In the genomic region with DNA sequence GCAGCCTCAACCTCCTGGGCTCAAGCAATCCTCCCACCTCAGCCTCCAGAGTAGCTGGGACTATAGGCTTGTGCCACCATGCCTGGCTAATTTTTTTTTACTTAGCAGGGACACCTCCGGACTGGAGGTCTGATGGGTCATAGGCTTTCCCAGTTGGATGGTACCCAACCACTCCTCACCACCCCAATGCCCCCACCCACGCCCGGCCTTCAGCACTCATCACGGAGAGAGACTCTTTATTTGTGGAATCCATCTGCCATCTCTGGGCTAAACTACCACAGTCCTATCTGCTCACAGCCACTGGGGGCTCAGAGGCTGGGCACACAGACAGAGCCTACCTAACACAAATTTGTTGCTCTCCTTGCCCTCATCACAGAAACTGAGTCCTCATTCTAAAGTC, we compare ENCODE assay signal across 20 cellular contexts. TPM values are rescaled to one million over a fixed set of nuclear protein-coding genes. Genes with fewer than 3 reads are reported as not detected.
DNase-seq lines count a peak whose midpoint lies in the region; ATAC-seq and TF ChIP-seq lines count a peak whose summit lies in the region.
"Had no signal": no experiment of that assay in that cellular context is flagged by ENCODE, and none has a peak within 500 bp of the region (broad histone marks: within the 10 kb centered on the region; RNA-seq: fewer than 3 reads in every experiment).

No MANE protein-coding gene starts in this region.

- H3K4me1 Mint-ChIP-seq in T-helper 2 cell treated with Interferon-gamma antibody and Interleukin-4, amounts not matched to agents 5 μg/mL and 100 μg/mL, for 36 hours (ENCODE audit: low read depth): peaks cover 47% of the 10 kb centered on the region
- H3K4me1 Mint-ChIP-seq in stimulated activated naive CD8-positive, alpha-beta T cell treated with anti-CD3 and anti-CD28 coated beads, Interleukin-15, amount 100 ng/mL, for 72 hours: peaks cover 45% of the 10 kb centered on the region

- H3K27me3 Mint-ChIP-seq in T-helper 2 cell treated with Interferon-gamma antibody and Interleukin-4, amounts not matched to agents 5 μg/mL and 100 μg/mL, for 36 hours (ENCODE audit: low read depth): no peaks in the 10 kb centered on the region
- H3K27me3 Mint-ChIP-seq in stimulated activated naive CD8-positive, alpha-beta T cell treated with anti-CD3 and anti-CD28 coated beads, Interleukin-15, amount 100 ng/mL, for 72 hours: no peaks in the 10 kb centered on the region

- H3K4me2 ChIP-seq in mesendoderm (ENCODE audit: low read length): no peak overlapping the region
- H3K4me2 ChIP-seq: PC-9 had no signal

- H3K4me3 Mint-ChIP-seq in T-helper 2 cell treated with Interferon-gamma antibody and Interleukin-4, amounts not matched to agents 5 μg/mL and 100 μg/mL, for 36 hours: no peak overlapping the region
- H3K4me3 Mint-ChIP-seq in stimulated activated naive CD8-positive, alpha-beta T cell treated with anti-CD3 and anti-CD28 coated beads, Interleukin-15, amount 100 ng/mL, for 72 hours: no peak overlapping the region

- H3K4ac ChIP-seq in mesendoderm (ENCODE audit: low read depth, low read length): no peak overlapping the region

- no peaks in the 10 kb centered on the region for H3K9me3 Mint-ChIP-seq in T-helper 2 cell treated with Interferon-gamma antibody and Interleukin-4, amounts not matched to agents 5 μg/mL and 100 μg/mL, for 36 hours
- no peaks in the 10 kb centered on the region for H3K9me3 Mint-ChIP-seq in stimulated activated naive CD8-positive, alpha-beta T cell treated with anti-CD3 and anti-CD28 coated beads, Interleukin-15, amount 100 ng/mL, for 72 hours

- no peak overlapping the region for H2BK15ac ChIP-seq in mesendoderm (replicated peaks; ENCODE audit: low read depth)

- H3K4me3 ChIP-seq in Panc1 (ENCODE audit: low read depth in 2 of 2, low read length in 2 of 2) (no peak overlapping the region), esophagus muscularis mucosa (no peak overlapping the region), skin epidermis (no peak overlapping the region), mesendoderm (ENCODE audit: low read length) (no peak overlapping the region)
- H3K4me3 ChIP-seq: PC-9, SK-N-MC had no signal

- H2AK5ac ChIP-seq in mesendoderm (ENCODE audit: low read length): no peak overlapping the region

- no peak for ATAC-seq in Panc1
- ATAC-seq in stimulated activated naive CD8-positive, alpha-beta T cell treated with anti-CD3 and anti-CD28 coated beads, Interleukin-15, amount 100 ng/mL, for 72 hours: no peak
- ATAC-seq: left cardiac atrium had no signal

- H3K9me3 ChIP-seq in Panc1 (ENCODE audit: control insufficient read depth, insufficient read depth, low read depth, low read length) (no peaks in the 10 kb centered on the region), esophagus muscularis mucosa (no peaks in the 10 kb centered on the region)

- peaks cover 24% of the 10 kb centered on the region for H3K79me2 ChIP-seq in mesendoderm (ENCODE audit: control insufficient read depth, insufficient read depth, low read length)

- H3K56ac ChIP-seq in mesendoderm (ENCODE audit: low read length): no peak overlapping the region

- H4K8ac ChIP-seq in mesendoderm (ENCODE audit: low read depth, low read length): no peak overlapping the region

- H3K36me3 Mint-ChIP-seq in T-helper 2 cell treated with Interferon-gamma antibody and Interleukin-4, amounts not matched to agents 5 μg/mL and 100 μg/mL, for 36 hours (ENCODE audit: low read depth): peaks cover 8% of the 10 kb centered on the region

- no peak for TF ChIP-seq POLR2A in esophagus muscularis mucosa (IDR thresholded peaks at IDR 0.05; ENCODE audit: low read depth)

- POLR2A ChIA-PET in Panc1 (lab: Charles Lee): no interaction called here

- H4K5ac ChIP-seq in mesendoderm (ENCODE audit: low read length): no peak overlapping the region

- no peak overlapping the region for H3K18ac ChIP-seq in mesendoderm (ENCODE audit: low read length)

- no peaks in the 10 kb centered on the region for H3K36me3 ChIP-seq in Panc1 (ENCODE audit: control insufficient read depth, insufficient read depth, low read length)
- peaks cover 0 to 1% (median under 1%) of the 10 kb centered on the region in 4 donors for H3K36me3 ChIP-seq in esophagus muscularis mucosa
- no peaks in the 10 kb centered on the region for H3K36me3 ChIP-seq in mesendoderm (ENCODE audit: control insufficient read depth, insufficient read depth, low read length)

- H3K27ac ChIP-seq in Panc1 (ENCODE audit: low read length): peak overlapping the region; percentile 18; the same call in 1 of the 2 replicates
- peak overlapping the region in 3 of 4 donors; percentile 0 to 48 (median 28) for H3K27ac ChIP-seq in esophagus muscularis mucosa (replicated peaks in 1 of 4)
- peak overlapping the region in 12 of 21 experiments; percentile 1 to 94 (median 47) for H3K27ac ChIP-seq in skin epidermis
- H3K27ac ChIP-seq in mesendoderm (ENCODE audit: low read depth, low read length): no peak overlapping the region
- H3K27ac ChIP-seq: parathyroid adenoma, PC-9, SK-N-MC had no signal

- TF ChIP-seq EP300 in esophagus muscularis mucosa (IDR thresholded peaks at IDR 0.05): no peak

- H3K4me1 ChIP-seq in Panc1 (ENCODE audit: control insufficient read depth, insufficient read depth, low read length) (peaks cover 43% of the 10 kb centered on the region), esophagus muscularis mucosa (peaks cover 53 to 98% (median 90%) of the 10 kb centered on the region in 4 donors), mesendoderm (ENCODE audit: control insufficient read depth, low read depth, low read length) (peaks cover 12% of the 10 kb centered on the region)

- H3K27ac Mint-ChIP-seq in T-helper 2 cell treated with Interferon-gamma antibody and Interleukin-4, amounts not matched to agents 5 μg/mL and 100 μg/mL, for 36 hours: peak overlapping the region; percentile 62
- no peak overlapping the region for H3K27ac Mint-ChIP-seq in stimulated activated naive CD8-positive, alpha-beta T cell treated with anti-CD3 and anti-CD28 coated beads, Interleukin-15, amount 100 ng/mL, for 72 hours

- no peak overlapping the region for H3K23ac ChIP-seq in mesendoderm (ENCODE audit: low read length)

- H2BK120ac ChIP-seq in mesendoderm (ENCODE audit: low read depth, low read length): no peak overlapping the region

- in situ Hi-C loops in Panc1 (cut with HindIII; ENCODE audit: low pct_unique_long_range_greater_than_20kb, low sequenced_read_pairs): no loop called here

- no peak overlapping the region for H3K9ac ChIP-seq in mesendoderm (ENCODE audit: low read length)
- H3K9ac ChIP-seq: parathyroid adenoma had no signal

- H2BK5ac ChIP-seq in mesendoderm (ENCODE audit: low read length): no peak overlapping the region

- DNase-seq in T-helper 2 cell treated with Interferon-gamma antibody and Interleukin-4, amounts not matched to agents 5 μg/mL and 100 μg/mL, for 36 hours (ENCODE audit: low spot score): no peak
- DNase-seq in T-helper 2 cell (no peak), Panc1 (ENCODE audit: low read depth, low spot score) (no peak), esophagus muscularis mucosa (ENCODE audit: extremely low spot score) (no peak), mesendoderm (no peak), NOMO-1 (lab: John Stamatoyannopoulos, UW; ENCODE audit: unreplicated experiment in 2 of 2) (no peak)
- DNase-seq in stimulated activated naive CD8-positive, alpha-beta T cell treated with anti-CD3 and anti-CD28 coated beads, Interleukin-15, amount 100 ng/mL, for 72 hours: no peak
- DNase-seq: activated CD4-positive, alpha-beta T cell treated with anti-CD3 and anti-CD28 coated beads for 1 hour; activated gamma-delta T cell treated with Interleukin-2 at 50 U/mL for 16 hours; aorta; C1 segment of cervical spinal cord; DMS153; left cardiac atrium; NCI-H1417; NCI-H748 treated with DMSO at 0.1 percent for 48 hours; PC-9; stimulated activated CD4-positive, alpha-beta T cell treated with anti-CD3 and anti-CD28 coated beads, Interleukin-4, amount 100 ng/mL, for 4 hours had no signal

- CTCF ChIA-PET in Panc1 (lab: Charles Lee): interaction anchor here (0.6 to 1.6 kb wide), 3 partner anchors 28 to 53 kb away, joined by 5 to 11 read pairs (median 5); no protein-coding TSS in a partner anchor

- no peak for TF ChIP-seq CTCF in Panc1 (IDR thresholded peaks at IDR 0.05)
- TF ChIP-seq CTCF in esophagus muscularis mucosa (IDR thresholded peaks at IDR 0.05): no peak

- H3K27me3 ChIP-seq in Panc1 (ENCODE audit: control insufficient read depth, insufficient read depth, low read length) (no peaks in the 10 kb centered on the region), esophagus muscularis mucosa (no peaks in the 10 kb centered on the region), mesendoderm (ENCODE audit: insufficient read depth, low read length, poor library complexity) (no peaks in the 10 kb centered on the region)

- 100% methylated on average over 4 of the region's 4 CpGs for WGBS in esophagus muscularis mucosa
- WGBS in mesendoderm (ENCODE audit: extremely low coverage, insufficient coverage, low lambda C conversion rate): no CpG with 5 or more reads among the region's 4 CpGs

- no TSS peak for BruUV-seq in Panc1 (replicated peaks; lab: Mats Ljungman, UMichigan)

- intact Hi-C loops in Panc1 (cut with micrococcal nuclease; ENCODE audit: unreplicated experiment) (no loop called here), esophagus muscularis mucosa (cut with DNase I) (no loop called here)

- H3K79me1 ChIP-seq in mesendoderm (ENCODE audit: low read length): peaks cover 29% of the 10 kb centered on the region

RNA-seq across cellular contexts. Expression of gene STXBP1, which starts 58.3 kb away (rescaled TPM):
- total RNA-seq in Panc1 (2021; ENCODE audit: unreplicated experiment) (67.5 TPM), esophagus muscularis mucosa (10 to 100 TPM; 17.2 to 34.0 (median 19.8) TPM)
- 62.5 TPM for polyA plus RNA-seq in Panc1 (2012; ENCODE audit: insufficient read length)
- 17.7 TPM for polyA plus RNA-seq in mesendoderm (2013, experiment 1 of 2)
- polyA plus RNA-seq in mesendoderm (2013, experiment 2 of 2): 18.7 TPM
